ENCODE assay signal across 9 cellular contexts in the genomic region with DNA sequence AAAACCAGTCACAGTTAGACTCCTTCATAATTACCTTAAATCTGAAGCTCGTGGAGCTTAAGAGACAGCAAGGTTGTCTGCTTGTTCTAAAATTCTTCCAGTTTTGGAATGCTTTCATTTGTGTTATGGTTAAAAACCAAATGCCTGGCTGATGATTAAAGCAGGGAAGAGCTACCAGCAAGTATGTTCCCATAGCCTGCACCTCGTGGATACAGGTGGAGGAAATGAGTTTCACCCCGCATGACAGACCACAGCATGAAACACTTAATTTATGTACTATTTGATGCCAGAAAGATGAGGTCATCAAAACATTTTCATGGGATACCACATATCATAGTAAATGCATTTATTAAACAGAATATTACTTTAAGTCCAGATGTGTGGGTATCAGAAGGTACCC. TPM values are rescaled to one million over a fixed set of nuclear protein-coding genes. Genes with fewer than 3 reads are reported as not detected.
DNase-seq lines count a peak whose midpoint lies in the region; ATAC-seq, FAIRE-seq and TF ChIP-seq lines count a peak whose summit lies in the region.
"Had no signal": no experiment of that assay in that cellular context is flagged by ENCODE, and none has a peak within 500 bp of the region (broad histone marks: within the 10 kb centered on the region; RNA-seq: fewer than 3 reads in every experiment).

No MANE protein-coding gene starts in this region.

- H3K9me3 Mint-ChIP-seq in activated CD8-positive, alpha-beta memory T cell treated with anti-CD3 and anti-CD28 coated beads, Interleukin-2, amount 10 ng/mL, durations not matched to agents 7 days and 5 days (ENCODE audit: low read depth): no peaks in the 10 kb centered on the region

- H3K27me3 Mint-ChIP-seq in activated CD8-positive, alpha-beta memory T cell treated with anti-CD3 and anti-CD28 coated beads, Interleukin-2, amount 10 ng/mL, durations not matched to agents 7 days and 5 days: no peaks in the 10 kb centered on the region

- peaks cover 33% of the 10 kb centered on the region for H3K4me1 Mint-ChIP-seq in activated CD8-positive, alpha-beta memory T cell treated with anti-CD3 and anti-CD28 coated beads, Interleukin-2, amount 10 ng/mL, durations not matched to agents 7 days and 5 days

- TF ChIP-seq CTCF in bronchial epithelial cell (IDR thresholded peaks at IDR 0.05; ENCODE audit: insufficient read depth, low read length, severe bottlenecking): no peak

- H3K27me3 ChIP-seq in bronchial epithelial cell (ENCODE audit: control insufficient read depth, insufficient read depth, low read length) (no peaks in the 10 kb centered on the region), layer of hippocampus (ENCODE audit: control insufficient read depth, insufficient read depth, low read length) (no peaks in the 10 kb centered on the region)

- no peak overlapping the region for H3K4me3 Mint-ChIP-seq in activated CD8-positive, alpha-beta memory T cell treated with anti-CD3 and anti-CD28 coated beads, Interleukin-2, amount 10 ng/mL, durations not matched to agents 7 days and 5 days

- no peak for FAIRE-seq in bronchial epithelial cell (lab: Jason Lieb, UNC)
- FAIRE-seq: colon had no signal

- peak; percentile 52 for DNase-seq in HS-27A (ENCODE audit: low read depth)
- peak; percentile 93 for DNase-seq in bronchial epithelial cell (ENCODE audit: low read depth)
- DNase-seq in pons (ENCODE audit: low spot score): no peak
- no peak for DNase-seq in activated CD8-positive, alpha-beta memory T cell treated with anti-CD3 and anti-CD28 coated beads, Interleukin-2, amount 10 ng/mL, durations not matched to agents 7 days and 5 days
- DNase-seq in D341Med (ENCODE audit: low spot score): no peak

- CTCF ChIA-PET in activated CD8-positive, alpha-beta memory T cell treated with anti-CD3 and anti-CD28 coated beads, Interleukin-2, amount 10 ng/mL, durations not matched to agents 7 days and 5 days (lab: Charles Lee): interaction anchor here (1.0 kb wide), 1 partner anchor 78 kb away, joined by 3 read pairs; no protein-coding TSS in a partner anchor

- H3K36me3 ChIP-seq in bronchial epithelial cell (ENCODE audit: control insufficient read depth, insufficient read depth, low read length): no peaks in the 10 kb centered on the region

- no peaks in the 10 kb centered on the region for H3K36me3 Mint-ChIP-seq in activated CD8-positive, alpha-beta memory T cell treated with anti-CD3 and anti-CD28 coated beads, Interleukin-2, amount 10 ng/mL, durations not matched to agents 7 days and 5 days

- H3K27ac Mint-ChIP-seq in activated CD8-positive, alpha-beta memory T cell treated with anti-CD3 and anti-CD28 coated beads, Interleukin-2, amount 10 ng/mL, durations not matched to agents 7 days and 5 days: no peak overlapping the region

- H3K4me3 ChIP-seq in bronchial epithelial cell (ENCODE audit: low read depth, low read length): no peak overlapping the region

- H3K27ac ChIP-seq in layer of hippocampus (ENCODE audit: low read depth, low read length) (peak overlapping the region; percentile 95), temporal lobe (ENCODE audit: low read depth, low read length) (peak overlapping the region; percentile 97)

- no peak for ATAC-seq in HG02610 (IDR thresholded peaks at IDR 0.05; ENCODE audit: unreplicated experiment)
- ATAC-seq in activated CD8-positive, alpha-beta memory T cell treated with anti-CD3 and anti-CD28 coated beads, Interleukin-2, amount 10 ng/mL, durations not matched to agents 7 days and 5 days: no peak

RNA-seq across cellular contexts. Expression of a gene that starts 0.4 kb away (rescaled TPM):
- total RNA-seq in bronchial epithelial cell (62.1 and 72.9 TPM in 2 replicates), temporal lobe (137 TPM)
- 10 to 100 TPM; 37.5 to 79.9 TPM for total RNA-seq in activated CD8-positive, alpha-beta memory T cell treated with anti-CD3 and anti-CD28 coated beads, Interleukin-2, amount 10 ng/mL, durations not matched to agents 7 days and 5 days

Comparison
In these comparisons a context has a peak if more than half of its experiments do, and no peak if none do; other contexts are left out.
1. DNase-seq: peak in HS-27A (single experiment) and bronchial epithelial cell (single experiment); none in pons (single experiment), activated CD8-positive, alpha-beta memory T cell treated with anti-CD3 and anti-CD28 coated beads, Interleukin-2, amount 10 ng/mL, durations not matched to agents 7 days and 5 days (single experiment) and D341Med (single experiment).